Comparison of ENCODE assay signal across 19 cellular contexts in genomic region chr10:131846224-131847101, GRCh38. TPM values are rescaled to one million over a fixed set of nuclear protein-coding genes. Genes with fewer than 3 reads are reported as not detected.
A peak's percentile ranks its signal among the peaks of the same experiment; 100 is the strongest.
DNase-seq lines count a peak whose midpoint lies in the region; ATAC-seq and TF ChIP-seq lines count a peak whose summit lies in the region.
"Had no signal": no experiment of that assay in that cellular context is flagged by ENCODE, and none has a peak within 500 bp of the region (broad histone marks: within the 10 kb centered on the region; RNA-seq: fewer than 3 reads in every experiment).

No MANE protein-coding gene starts in this region.

- H3K4ac ChIP-seq in neuronal stem cell (ENCODE audit: low read length) = no peak overlapping the region

- no peak overlapping the region for H2AK5ac ChIP-seq in neuronal stem cell (ENCODE audit: low read depth, low read length)

- no peak overlapping the region for H2BK120ac ChIP-seq in neuronal stem cell (ENCODE audit: low read depth, low read length)

- H4K91ac ChIP-seq in neuronal stem cell (ENCODE audit: low read depth, low read length, poor library complexity) = no peak overlapping the region

- no peak overlapping the region for H4K8ac ChIP-seq in neuronal stem cell (ENCODE audit: low read depth, low read length)

- H3K4me1 ChIP-seq in heart right ventricle (no peaks in the 10 kb centered on the region), neuronal stem cell (ENCODE audit: control insufficient read depth in 2 of 2, insufficient read depth in 1 of 2, low read depth in 1 of 2, low read length in 2 of 2) (peaks cover 0 to 4% of the 10 kb centered on the region in 2 donors)
- H3K4me1 ChIP-seq: colonic mucosa, psoas muscle had no signal

- no peak overlapping the region for H3K4me2 ChIP-seq in neuronal stem cell (ENCODE audit: insufficient read depth, low read length, poor library complexity, severe bottlenecking)

- TF ChIP-seq CTCF in heart right ventricle (IDR thresholded peaks at IDR 0.05) = no peak

- H3K9me3 ChIP-seq in heart right ventricle (no peaks in the 10 kb centered on the region), neuronal stem cell (replicated peaks in 1 of 2; ENCODE audit: control insufficient read depth in 2 of 2, insufficient read depth in 1 of 2, low read depth in 1 of 2, low read length in 2 of 2) (peaks cover 0 to 1% of the 10 kb centered on the region in 2 donors)
- H3K9me3 ChIP-seq: colonic mucosa, psoas muscle had no signal

- H3K14ac ChIP-seq in neuronal stem cell (ENCODE audit: low read length) = no peak overlapping the region

- no peak overlapping the region for H2BK5ac ChIP-seq in neuronal stem cell (ENCODE audit: low read length)

- H3K4me3 ChIP-seq in heart right ventricle = no peak overlapping the region
- H3K4me3 ChIP-seq in neuronal stem cell (ENCODE audit: low read length in 2 of 2) = no peak overlapping the region
- H3K4me3 ChIP-seq: colonic mucosa, psoas muscle had no signal

- ATAC-seq in heart right ventricle = no peak
- ATAC-seq: activated naive CD4-positive, alpha-beta T cell treated with anti-CD3 and anti-CD28 coated beads, Interleukin-2, amount 50 U/mL, for 72 hours; naive thymus-derived CD8-positive, alpha-beta T cell; PC-3; psoas muscle had no signal

- no peak overlapping the region for H3K9ac ChIP-seq in neuronal stem cell (ENCODE audit: low read depth, low read length, poor library complexity)

- intact Hi-C loops in cardiac septum (cut with DNase I) (no loop called here), heart right ventricle (cut with DNase I) (no loop called here)

- DNase-seq in cardiac septum (ENCODE audit: low spot score) (peak; percentile 74), heart right ventricle (no peak), RPMI8226 (peak; percentile 15), neuronal stem cell (ENCODE audit: low spot score) (no peak), midbrain (lab: John Stamatoyannopoulos, UW) (no peak), NCI-H82 treated with DMSO at 0.1 percent for 48 hours (lab: John Stamatoyannopoulos, UW; ENCODE audit: unreplicated experiment) (no peak), NCI-H1048 (lab: John Stamatoyannopoulos, UW) (no peak)
- no peak for DNase-seq in effector CD4-positive, alpha-beta T cell
- DNase-seq: activated CD4-positive, alpha-beta T cell treated with anti-CD3 and anti-CD28 coated beads, Interleukin-2, amount 50 U/mL, for 48 hours; CD4-positive, alpha-beta memory T cell; colonic mucosa; DND-41; mammary epithelial cell; NCI-H524 treated with DMSO at 0.1 percent for 48 hours; PC-3 had no signal

- peaks cover 2% of the 10 kb centered on the region for H3K79me1 ChIP-seq in neuronal stem cell (ENCODE audit: low read depth, low read length)

- WGBS in heart right ventricle, 2 donors = 57 to 71% methylated on average over 27 of the region's 27 CpGs
- no CpG with 5 or more reads among the region's 27 CpGs for whole genome bisulfite sequencing in neuronal stem cell (ENCODE audit: extremely low coverage in 2 of 2, insufficient read length in 2 of 2, insufficient replicate concordance in 1 of 2), 2 donors

- peaks cover 0 to 17% (median 3%) of the 10 kb centered on the region in 7 donors for H3K27me3 ChIP-seq in heart right ventricle
- H3K27me3 ChIP-seq in neuronal stem cell (ENCODE audit: control insufficient read depth in 3 of 3, insufficient read depth in 3 of 3, low read depth in 1 of 3, low read length in 3 of 3) = peaks cover 0 to 3% (median 2%) of the 10 kb centered on the region in 3 experiments
- H3K27me3 ChIP-seq: colonic mucosa had no signal

- H3K18ac ChIP-seq in neuronal stem cell (ENCODE audit: low read length) = peak overlapping the region; percentile 33

- peak overlapping the region; percentile 14 for H3K23ac ChIP-seq in neuronal stem cell (ENCODE audit: low read depth, low read length, poor library complexity)

- no peak overlapping the region for H2BK15ac ChIP-seq in neuronal stem cell (ENCODE audit: low read length)

- H3K36me3 ChIP-seq in heart right ventricle (no peaks in the 10 kb centered on the region), neuronal stem cell (replicated peaks in 1 of 2; ENCODE audit: control insufficient read depth in 2 of 2, insufficient read depth in 2 of 2, low read length in 2 of 2) (peaks cover 0 to 1% of the 10 kb centered on the region in 2 donors)
- H3K36me3 ChIP-seq: colonic mucosa had no signal

- H2AFZ ChIP-seq in neuronal stem cell (ENCODE audit: low read length) = no peak overlapping the region

- no peak overlapping the region for H2BK12ac ChIP-seq in neuronal stem cell (ENCODE audit: low read length)

- no peak overlapping the region for H3K27ac ChIP-seq in heart right ventricle
- no peak overlapping the region for H3K27ac ChIP-seq in neuronal stem cell (replicated peaks; ENCODE audit: low read length)
- H3K27ac ChIP-seq: colonic mucosa, HL-60, psoas muscle had no signal

RNA-seq across cellular contexts. Expression of gene PPP2R2D, which starts 54.3 kb away (rescaled TPM):
- 35.3 TPM for total RNA-seq in cardiac septum
- 10 to 100 TPM; 26.8 to 46.5 (median 35.1) TPM for total RNA-seq in heart right ventricle
- 10 to 100 TPM; 32.5 to 45.9 TPM for polyA plus RNA-seq in heart right ventricle
- polyA plus RNA-seq in neuronal stem cell (2013, experiment 1 of 2) = 26.3 TPM
- 26.5 TPM for polyA plus RNA-seq in neuronal stem cell (2013, experiment 2 of 2)

Comparison
In these comparisons a context has a peak if more than half of its experiments do, and no peak if none do; other contexts are left out.
1. DNase-seq: peak in cardiac septum (single experiment) and RPMI8226 (single experiment); none in heart right ventricle (0 of 2), neuronal stem cell (single experiment), midbrain (single experiment), NCI-H82 treated with DMSO at 0.1 percent for 48 hours (single experiment), NCI-H1048 (single experiment) and effector CD4-positive, alpha-beta T cell (single experiment).